In the genomic region with DNA sequence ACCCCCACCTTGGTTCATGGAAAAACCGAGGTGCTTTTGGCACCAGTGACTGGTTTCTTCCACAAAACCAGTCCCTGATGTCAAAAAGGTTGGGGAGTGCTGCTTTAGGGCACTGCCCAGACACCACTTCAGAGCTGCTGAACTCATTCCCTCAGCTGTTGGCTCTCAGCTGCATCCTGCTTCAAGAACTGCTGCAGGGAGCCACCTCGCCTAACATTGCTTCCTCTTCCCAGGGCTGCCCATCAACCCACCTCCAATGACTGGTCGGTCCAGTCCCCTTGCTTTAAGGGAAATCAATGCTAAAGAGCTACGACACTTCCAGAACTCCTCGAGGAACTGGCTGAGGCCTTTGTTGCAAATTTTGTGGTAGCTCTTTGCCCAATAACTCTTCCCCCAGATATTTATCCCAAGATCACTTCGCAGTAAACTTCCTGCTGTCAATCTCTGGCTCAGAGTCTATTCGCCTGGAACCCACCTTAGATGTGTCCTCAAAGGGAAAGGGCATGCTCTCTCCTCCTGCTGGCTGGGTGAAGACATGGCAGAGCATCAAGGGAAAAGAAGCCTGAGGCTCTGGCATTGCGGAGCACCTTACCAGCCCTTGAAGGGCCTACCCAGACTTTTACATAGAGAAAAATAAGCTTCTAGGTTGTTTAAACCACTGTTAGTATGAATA, we compare ENCODE assay signal across 1 cellular context.
TF ChIP-seq lines count a peak whose summit lies in the region.

No MANE protein-coding gene starts in this region.

TF ChIP-seq in liver, 16 proteins besides CTCF, POLR2A, EP300 and RAD21 (continued from another document):
- TF ChIP-seq, protein P1, sequence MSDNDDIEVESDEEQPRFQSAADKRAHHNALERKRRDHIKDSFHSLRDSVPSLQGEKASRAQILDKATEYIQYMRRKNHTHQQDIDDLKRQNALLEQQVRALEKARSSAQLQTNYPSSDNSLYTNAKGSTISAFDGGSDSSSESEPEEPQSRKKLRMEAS (IDR thresholded peaks at IDR 0.05), result no peak
